Comparison of ENCODE assay signal across 8 cellular contexts in genomic region chr4:154164931-154165839, GRCh38.
DNase-seq lines count a peak whose midpoint lies in the region; ATAC-seq, FAIRE-seq and TF ChIP-seq lines count a peak whose summit lies in the region.

No MANE protein-coding gene starts in this region.

- H3K27ac Mint-ChIP-seq in CD8-positive, alpha-beta memory T cell: no peak overlapping the region
- no peak overlapping the region for H3K27ac Mint-ChIP-seq in CD4-positive, alpha-beta memory T cell

- H3K36me3 Mint-ChIP-seq in CD8-positive, alpha-beta memory T cell: no peaks in the 10 kb centered on the region
- H3K36me3 Mint-ChIP-seq in CD4-positive, alpha-beta memory T cell: no peaks in the 10 kb centered on the region

- TF ChIP-seq RAD21 in A549 (conservative IDR thresholded peaks at IDR 0.05 in 1 of 2, IDR thresholded peaks at IDR 0.05 in 1 of 2): no peak
- TF ChIP-seq RAD21 in K562 (CRISPR knock-in tag; conservative IDR thresholded peaks at IDR 0.05 in 1 of 2, IDR thresholded peaks at IDR 0.05 in 1 of 2): no peak
- no peak for TF ChIP-seq RAD21 in SK-N-SH (IDR thresholded peaks at IDR 0.05; ENCODE audit: low read length)

- no peaks in the 10 kb centered on the region for H3K4me1 Mint-ChIP-seq in CD8-positive, alpha-beta memory T cell
- H3K4me1 Mint-ChIP-seq in CD4-positive, alpha-beta memory T cell: no peaks in the 10 kb centered on the region

- no peak for TF ChIP-seq POLR2A in A549 (IDR thresholded peaks at IDR 0.05; ENCODE audit: low read length)
- no peak for TF ChIP-seq POLR2A in K562 (conservative IDR thresholded peaks at IDR 0.05)

- POLR2A ChIA-PET in A549 (lab: Yijun Ruan, JAX): no interaction called here
- POLR2A ChIA-PET in K562 (lab: Yijun Ruan, JAX): no interaction called here
- POLR2A ChIA-PET in SK-N-SH (lab: Yijun Ruan, JAX): no interaction called here
- POLR2A ChIA-PET in CD8-positive, alpha-beta memory T cell (lab: Charles Lee): no interaction called here
- POLR2A ChIA-PET in CD4-positive, alpha-beta memory T cell (lab: Charles Lee; ENCODE audit: partially characterized antibody): no interaction called here

- TF ChIP-seq EP300 in A549 (IDR thresholded peaks at IDR 0.05) (no peak), K562 (IDR thresholded peaks at IDR 0.05; ENCODE audit: low read length) (no peak), SK-N-SH (IDR thresholded peaks at IDR 0.05; ENCODE audit: borderline replicate concordance in 1 of 2, low read depth in 1 of 2, low read length in 1 of 2) (no peak)

- H4K20me1 ChIP-seq in K562 (replicated peaks; ENCODE audit: control insufficient read depth, insufficient read depth, low read length) (no peaks in the 10 kb centered on the region), SK-N-SH (ENCODE audit: insufficient read depth) (no peaks in the 10 kb centered on the region)

- in situ Hi-C loops in K562 (cut with MboI): no loop called here

- intact Hi-C loops in K562 (cut with micrococcal nuclease): no loop called here
- intact Hi-C loops in CD4-positive, alpha-beta memory T cell (cut with micrococcal nuclease): no loop called here

- H3K27me3 Mint-ChIP-seq in CD8-positive, alpha-beta memory T cell: peaks cover 0 to 11% of the 10 kb centered on the region in 2 donors
- peaks cover 0 to 3% of the 10 kb centered on the region in 2 donors for H3K27me3 Mint-ChIP-seq in CD4-positive, alpha-beta memory T cell

- H3K27me3 ChIP-seq in K562 (ENCODE audit: control insufficient read depth in 2 of 2, insufficient read depth in 2 of 2, low read length in 2 of 2): 0 out of 5 replicates have a peak, but pooled peaks cover 0 to 2% of the 10 kb centered on the region in 2 experiments
- H3K27me3 ChIP-seq in SK-N-SH (ENCODE audit: insufficient read depth): no peaks in the 10 kb centered on the region; the same call in 1 of the 2 replicates
- no peaks in the 10 kb centered on the region for H3K27me3 ChIP-seq in CD8-positive, alpha-beta memory T cell (ENCODE audit: insufficient read depth, low read length, poor library complexity, severe bottlenecking)
- no peaks in the 10 kb centered on the region for H3K27me3 ChIP-seq in CD4-positive, alpha-beta memory T cell (ENCODE audit: insufficient read depth, low read length)

- H3K9ac ChIP-seq in K562 (ENCODE audit: insufficient read depth in 1 of 2, low read depth in 2 of 2, low read length in 2 of 2) (no peak overlapping the region), SK-N-SH (no peak overlapping the region)

- no TSS peak for BruUV-seq in K562 (replicated peaks; lab: Mats Ljungman, UMichigan)

- H3K4me2 ChIP-seq in A549 (no peak overlapping the region), K562 (ENCODE audit: insufficient read depth, low read length) (no peak overlapping the region), SK-N-SH (no peak overlapping the region)

- H3K4me3 Mint-ChIP-seq in CD8-positive, alpha-beta memory T cell: no peak overlapping the region
- no peak overlapping the region for H3K4me3 Mint-ChIP-seq in CD4-positive, alpha-beta memory T cell

- no peak overlapping the region for H3K27ac ChIP-seq in A549
- H3K27ac ChIP-seq in K562 (ENCODE audit: extremely low read depth, low read depth, low read length): no peak overlapping the region
- no peak overlapping the region for H3K27ac ChIP-seq in SK-N-SH (ENCODE audit: low read depth in 2 of 2, low read length in 1 of 2)
- no peak overlapping the region for H3K27ac ChIP-seq in CD8-positive, alpha-beta memory T cell (ENCODE audit: low read depth, low read length)
- H3K27ac ChIP-seq in CD4-positive, alpha-beta memory T cell (ENCODE audit: low read depth, low read length): no peak overlapping the region

- H3K9me1 ChIP-seq in K562 (ENCODE audit: control insufficient read depth, insufficient read depth, low read length): no peaks in the 10 kb centered on the region

- H3K79me2 ChIP-seq in K562 (ENCODE audit: control insufficient read depth, insufficient read depth, low read length) (no peaks in the 10 kb centered on the region), SK-N-SH (ENCODE audit: insufficient read depth) (no peaks in the 10 kb centered on the region)

- WGBS in A549 (ENCODE audit: missing lambda C conversion rate): 11% methylated on average over 1 of the region's 1 CpG
- 0% methylated on average over 1 of the region's 1 CpG for whole genome bisulfite sequencing in K562 (ENCODE audit: insufficient coverage, low coverage, missing lambda C conversion rate)
- 0% methylated on average over 1 of the region's 1 CpG for WGBS in SK-N-SH (ENCODE audit: low lambda C conversion rate)

- no peaks in the 10 kb centered on the region for H3K36me3 ChIP-seq in K562 (ENCODE audit: control insufficient read depth, insufficient read depth, low read length)
- H3K36me3 ChIP-seq in SK-N-SH (replicated peaks in 1 of 2; ENCODE audit: control insufficient read depth in 1 of 2, insufficient read depth in 2 of 2, low read length in 1 of 2): no peaks in the 10 kb centered on the region
- no peaks in the 10 kb centered on the region for H3K36me3 ChIP-seq in CD8-positive, alpha-beta memory T cell (ENCODE audit: insufficient read depth, low read length)
- H3K36me3 ChIP-seq in CD4-positive, alpha-beta memory T cell (ENCODE audit: insufficient read depth, low read length): no peaks in the 10 kb centered on the region

- H3K4me3 ChIP-seq in A549 (no peak overlapping the region), K562 (no peak overlapping the region), SK-N-SH (ENCODE audit: low read depth in 2 of 2, low read length in 1 of 2) (no peak overlapping the region)
- no peak overlapping the region for H3K4me3 ChIP-seq in CD8-positive, alpha-beta memory T cell (ENCODE audit: low read length)
- no peak overlapping the region for H3K4me3 ChIP-seq in CD4-positive, alpha-beta memory T cell (ENCODE audit: low read length in 2 of 2)

- no peaks in the 10 kb centered on the region for H3K9me3 ChIP-seq in A549
- no peaks in the 10 kb centered on the region for H3K9me3 ChIP-seq in K562 (replicated peaks; ENCODE audit: control insufficient read depth, insufficient read depth, low read depth, low read length)
- H3K9me3 ChIP-seq in SK-N-SH: no peaks in the 10 kb centered on the region
- no peaks in the 10 kb centered on the region for H3K9me3 ChIP-seq in CD8-positive, alpha-beta memory T cell (ENCODE audit: low read length)
- no peaks in the 10 kb centered on the region for H3K9me3 ChIP-seq in CD4-positive, alpha-beta memory T cell (ENCODE audit: control insufficient read depth in 1 of 2, low read length in 2 of 2)

- no peak for DNase-seq in A549 (ENCODE audit: low read depth in 1 of 2, low spot score in 1 of 2)
- peak in 1 of 4 experiments; percentile 5 for DNase-seq in K562 (ENCODE audit: extremely low read depth in 1 of 4, low spot score in 3 of 4)
- DNase-seq in stimulated activated CD8-positive, alpha-beta memory T cell treated with anti-CD3 and anti-CD28 coated beads, Interleukin-4, amount 100 ng/mL, for 48 hours: peak; percentile 28
- no peak for DNase-seq in SK-N-SH
- no peak for DNase-seq in CD8-positive, alpha-beta memory T cell
- no peak for DNase-seq in CD4-positive, alpha-beta memory T cell

- peaks cover 0 to 8% (median 0%) of the 10 kb centered on the region in 5 donors for H3K9me3 Mint-ChIP-seq in CD8-positive, alpha-beta memory T cell
- peaks cover 0 to 3% (median 0%) of the 10 kb centered on the region in 8 donors for H3K9me3 Mint-ChIP-seq in CD4-positive, alpha-beta memory T cell

- FAIRE-seq in A549 (lab: Jason Lieb, UNC): no peak
- FAIRE-seq in K562 (lab: Jason Lieb, UNC): no peak

- no peak for ATAC-seq in A549
- ATAC-seq in GM19025 (IDR thresholded peaks at IDR 0.05; ENCODE audit: low read depth, unreplicated experiment): peak; percentile 69
- peak; percentile 74 for ATAC-seq in HG03342 (IDR thresholded peaks at IDR 0.05; ENCODE audit: unreplicated experiment)
- ATAC-seq in K562: no peak; the same call in 2 of the 3 replicates

- H3K4me1 ChIP-seq in A549 (no peaks in the 10 kb centered on the region), K562 (replicated peaks in 1 of 2; ENCODE audit: control insufficient read depth in 2 of 2, insufficient read depth in 2 of 2, low read length in 2 of 2) (no peaks in the 10 kb centered on the region; a peak in 1 of 5 replicates), SK-N-SH (ENCODE audit: control insufficient read depth in 1 of 2, insufficient read depth in 2 of 2, low read depth in 1 of 2, low read length in 1 of 2) (no peaks in the 10 kb centered on the region)
- H3K4me1 ChIP-seq in CD8-positive, alpha-beta memory T cell (ENCODE audit: insufficient read depth, low read length): no peaks in the 10 kb centered on the region
- H3K4me1 ChIP-seq in CD4-positive, alpha-beta memory T cell (ENCODE audit: insufficient read depth, low read length): no peaks in the 10 kb centered on the region

- CTCF ChIA-PET in A549 (lab: Yijun Ruan, JAX): interaction anchor here (0.6 kb wide), 1 partner anchor 255 kb away, joined by 4 read pairs; no protein-coding TSS in a partner anchor
- CTCF ChIA-PET in K562 (lab: Yijun Ruan, JAX; ENCODE audit: low intra/inter-chr PET ratio): no interaction called here
- CTCF ChIA-PET in SK-N-SH (lab: Yijun Ruan, JAX): interaction anchor here (1.0 kb wide), 1 partner anchor 10 kb away, joined by 3 read pairs; no protein-coding TSS in a partner anchor
- CTCF ChIA-PET in CD8-positive, alpha-beta memory T cell (lab: Charles Lee): no interaction called here
- CTCF ChIA-PET in CD4-positive, alpha-beta memory T cell (lab: Charles Lee; ENCODE audit: partially characterized antibody): no interaction called here

- no peak for TF ChIP-seq CTCF in A549 (IDR thresholded peaks at IDR 0.05)
- no peak for TF ChIP-seq CTCF in K562 (IDR thresholded peaks at IDR 0.05 in 2 of 3, conservative IDR thresholded peaks at IDR 0.05 in 1 of 3; ENCODE audit: insufficient read depth in 2 of 3, low read depth in 1 of 3, low read length in 3 of 3)
- TF ChIP-seq CTCF in SK-N-SH (IDR thresholded peaks at IDR 0.05): no peak

- no peaks in the 10 kb centered on the region for H3F3A ChIP-seq in SK-N-SH (replicated peaks; ENCODE audit: insufficient read depth)

- H2AFZ ChIP-seq in K562 (ENCODE audit: low read depth, low read length) (no peak overlapping the region), SK-N-SH (ENCODE audit: low read depth) (no peak overlapping the region)

- H3K9me2 ChIP-seq in SK-N-SH: no peaks in the 10 kb centered on the region

TF ChIP-seq in A549, 52 proteins besides CTCF, POLR2A, EP300 and RAD21:
- no peak for TF ChIP-seq RFX5 (IDR thresholded peaks at IDR 0.05)
- TF ChIP-seq MAFK (IDR thresholded peaks at IDR 0.05; ENCODE audit: partially characterized antibody): peak; percentile 6

TF ChIP-seq in K562, 482 proteins besides CTCF, POLR2A, EP300 and RAD21 (continues in another document):
- no peak for TF ChIP-seq CBX3 (IDR thresholded peaks at IDR 0.05; ENCODE audit: borderline replicate concordance in 1 of 2, low read length in 2 of 2)

Comparison
In these comparisons a context has a peak if more than half of its experiments do, and no peak if none do; other contexts are left out.
1. ATAC-seq: peak in GM19025 (single experiment) and HG03342 (single experiment); none in A549 (0 of 2) and K562 (single experiment).
2. CTCF ChIA-PET loops: an anchor here in A549 (0.6 kb wide) and SK-N-SH (1.0 kb wide); none called in K562, CD8-positive, alpha-beta memory T cell and CD4-positive, alpha-beta memory T cell.
3. Of the 35 proteins assayed by ChIP-seq in both K562 and A549: peak only in K562: BHLHE40; only in A549: MAFK; in both: none; in neither: 30; mixed calls (peak in some experiments, not most) for 3.